ENCODE assay signal across 21 cellular contexts in the genomic region with DNA sequence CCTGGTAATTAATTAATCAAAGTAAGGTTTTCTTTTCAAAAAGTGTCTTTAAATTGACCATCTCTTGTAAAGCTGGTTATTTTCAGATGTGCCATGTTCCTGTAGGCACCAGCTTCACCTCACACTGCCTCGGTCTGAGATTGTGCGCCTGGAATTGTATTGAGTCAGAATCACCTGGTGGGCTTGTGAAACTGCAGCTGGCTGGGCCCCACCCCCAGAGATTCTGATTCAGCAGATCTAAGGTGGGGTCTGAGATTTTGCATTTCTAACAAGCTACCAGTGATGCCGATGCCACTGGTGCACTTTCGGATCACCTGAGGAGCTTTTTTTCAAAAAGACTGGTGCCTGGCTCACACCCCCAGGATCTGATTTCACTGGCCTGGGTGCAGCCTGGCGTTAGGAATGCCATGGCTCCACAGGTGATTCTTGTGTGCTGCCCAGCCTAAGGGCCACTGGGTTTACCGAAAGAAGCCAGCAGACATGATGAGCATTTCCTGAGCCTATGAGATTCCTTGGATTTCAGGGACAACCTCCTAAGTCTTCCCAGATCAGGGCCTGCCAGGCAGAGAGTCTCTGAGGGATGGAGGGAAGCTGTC. TPM values are rescaled to one million over a fixed set of nuclear protein-coding genes. Genes with fewer than 3 reads are reported as not detected.
DNase-seq lines count a peak whose midpoint lies in the region; ATAC-seq, FAIRE-seq and TF ChIP-seq lines count a peak whose summit lies in the region.
"Had no signal": no experiment of that assay in that cellular context is flagged by ENCODE, and none has a peak within 500 bp of the region (broad histone marks: within the 10 kb centered on the region; RNA-seq: fewer than 3 reads in every experiment).

No MANE protein-coding gene starts in this region.

- no peak overlapping the region for H2AFZ ChIP-seq in neural progenitor cell (replicated peaks)

- TF ChIP-seq CTCF in bronchial epithelial cell (IDR thresholded peaks at IDR 0.05; ENCODE audit: insufficient read depth, low read length, severe bottlenecking) (no peak), neural progenitor cell (IDR thresholded peaks at IDR 0.05) (no peak)

- H3K36me3 Mint-ChIP-seq in CD4-positive, alpha-beta memory T cell = no peaks in the 10 kb centered on the region
- no peaks in the 10 kb centered on the region for H3K36me3 Mint-ChIP-seq in neural progenitor cell

- H3K9ac ChIP-seq in neural progenitor cell = no peak overlapping the region
- H3K9ac ChIP-seq: BLaER1 treated with 17β-estradiol and CSF1 and Interleukin-3, amounts not matched to agents 10 nM and 100 nM had no signal

- no peak overlapping the region for H3K27ac ChIP-seq in CD4-positive, alpha-beta memory T cell (ENCODE audit: low read depth, low read length)
- H3K27ac ChIP-seq in neural progenitor cell = no peak overlapping the region
- H3K27ac ChIP-seq: BLaER1 treated with 17β-estradiol and CSF1 and Interleukin-3, amounts not matched to agents 10 nM and 100 nM; SJCRH30 had no signal

- intact Hi-C loops in CD4-positive, alpha-beta memory T cell (cut with micrococcal nuclease) = no loop called here

- CTCF ChIA-PET in CD4-positive, alpha-beta memory T cell (lab: Charles Lee; ENCODE audit: partially characterized antibody) = interaction anchor here (1.4 to 2.0 kb wide), 2 partner anchors 24 to 73 kb away, joined by 4 to 10 read pairs; no protein-coding TSS in a partner anchor

- POLR2A ChIA-PET in CD4-positive, alpha-beta memory T cell (lab: Charles Lee; ENCODE audit: partially characterized antibody) = interaction anchor here (1.0 to 33.8 kb wide), 3 partner anchors 8 to 63 kb away, joined by 4 to 688 read pairs (median 12); a partner anchor contains a TSS

- H3K36me3 ChIP-seq in CD4-positive, alpha-beta memory T cell (ENCODE audit: insufficient read depth, low read length) = no peaks in the 10 kb centered on the region
- H3K36me3 ChIP-seq in bronchial epithelial cell (ENCODE audit: control insufficient read depth, insufficient read depth, low read length) (no peaks in the 10 kb centered on the region), neural progenitor cell (no peaks in the 10 kb centered on the region)
- H3K36me3 ChIP-seq: BLaER1 treated with 17β-estradiol and CSF1 and Interleukin-3, amounts not matched to agents 10 nM and 100 nM; HAP-1; SJCRH30 had no signal

- no peak for DNase-seq in CD4-positive, alpha-beta memory T cell
- DNase-seq in RPMI8226 = peak; percentile 52
- DNase-seq in bronchial epithelial cell (ENCODE audit: low read depth) = peak; percentile 57
- no peak for DNase-seq in neural progenitor cell (ENCODE audit: low spot score)
- no peak for DNase-seq in C1 segment of cervical spinal cord (lab: John Stamatoyannopoulos, UW)
- no peak for DNase-seq in HuH-7.5 (ENCODE audit: low spot score)
- DNase-seq in urothelium cell line (ENCODE audit: low spot score) = no peak
- DNase-seq: DMS79, NCI-H1048, NCI-H1436 treated with DMSO at 0.1 percent for 48 hours, NCI-H2029 treated with DMSO at 0.1 percent for 48 hours, NCI-H510A treated with DMSO at 0.1 percent for 48 hours, NCI-H774, OCI-M1 had no signal

- no peak overlapping the region for H3K4me3 Mint-ChIP-seq in CD4-positive, alpha-beta memory T cell
- H3K4me3 Mint-ChIP-seq in neural progenitor cell = no peak overlapping the region

- no peak overlapping the region for H3K4me3 ChIP-seq in CD4-positive, alpha-beta memory T cell (ENCODE audit: low read length in 2 of 2)
- no peak overlapping the region for H3K4me3 ChIP-seq in bronchial epithelial cell (ENCODE audit: low read depth, low read length)
- no peak overlapping the region for H3K4me3 ChIP-seq in neural progenitor cell
- H3K4me3 ChIP-seq: BLaER1 treated with 17β-estradiol and CSF1 and Interleukin-3, amounts not matched to agents 10 nM and 100 nM; HAP-1; SJCRH30 had no signal

- no peaks in the 10 kb centered on the region for H3K9me3 ChIP-seq in CD4-positive, alpha-beta memory T cell (ENCODE audit: control insufficient read depth in 1 of 2, low read length in 2 of 2)
- no peaks in the 10 kb centered on the region for H3K9me3 ChIP-seq in neural progenitor cell (ENCODE audit: low read depth)
- H3K9me3 ChIP-seq: BLaER1 treated with 17β-estradiol and CSF1 and Interleukin-3, amounts not matched to agents 10 nM and 100 nM; HAP-1; SJCRH30 had no signal

- no peaks in the 10 kb centered on the region for H3K79me2 ChIP-seq in neural progenitor cell (ENCODE audit: low read depth)

- no peaks in the 10 kb centered on the region for H3K27me3 Mint-ChIP-seq in CD4-positive, alpha-beta memory T cell
- peaks cover 23% of the 10 kb centered on the region for H3K27me3 Mint-ChIP-seq in neural progenitor cell (ENCODE audit: insufficient read depth, low read depth)

- no peak overlapping the region for H3K4me2 ChIP-seq in neural progenitor cell

- H4K20me1 ChIP-seq in neural progenitor cell (ENCODE audit: low read depth) = no peaks in the 10 kb centered on the region
- H4K20me1 ChIP-seq: BLaER1 treated with 17β-estradiol and CSF1 and Interleukin-3, amounts not matched to agents 10 nM and 100 nM had no signal

- no peak for FAIRE-seq in bronchial epithelial cell (lab: Jason Lieb, UNC)
- no peak for FAIRE-seq in urothelium cell line (lab: Jason Lieb, UNC)
- FAIRE-seq: A204.1, GM12892, GM18507 had no signal

- peak overlapping the region in 4 of 7 donors; percentile 42 to 73 (median 62) for H3K27ac Mint-ChIP-seq in CD4-positive, alpha-beta memory T cell
- peak overlapping the region; percentile 23 for H3K27ac Mint-ChIP-seq in neural progenitor cell

- H3K9me3 Mint-ChIP-seq in CD4-positive, alpha-beta memory T cell = no peaks in the 10 kb centered on the region
- no peaks in the 10 kb centered on the region for H3K9me3 Mint-ChIP-seq in neural progenitor cell

- no peaks in the 10 kb centered on the region for H3K27me3 ChIP-seq in CD4-positive, alpha-beta memory T cell (ENCODE audit: insufficient read depth, low read length)
- H3K27me3 ChIP-seq in bronchial epithelial cell (ENCODE audit: control insufficient read depth, insufficient read depth, low read length) (no peaks in the 10 kb centered on the region), neural progenitor cell (no peaks in the 10 kb centered on the region)
- H3K27me3 ChIP-seq: BLaER1 treated with 17β-estradiol and CSF1 and Interleukin-3, amounts not matched to agents 10 nM and 100 nM; SJCRH30 had no signal

- H3K4me1 Mint-ChIP-seq in CD4-positive, alpha-beta memory T cell = peaks cover 11 to 66% (median 34%) of the 10 kb centered on the region in 4 donors
- peaks cover 46% of the 10 kb centered on the region for H3K4me1 Mint-ChIP-seq in neural progenitor cell

- ATAC-seq in GM21576 (IDR thresholded peaks at IDR 0.05; ENCODE audit: unreplicated experiment) = no peak

- peaks cover 27% of the 10 kb centered on the region for H3K4me1 ChIP-seq in CD4-positive, alpha-beta memory T cell (ENCODE audit: insufficient read depth, low read length)
- peaks cover 20% of the 10 kb centered on the region for H3K4me1 ChIP-seq in neural progenitor cell
- H3K4me1 ChIP-seq: HAP-1 had no signal

- peaks cover 12% of the 10 kb centered on the region for H3F3A ChIP-seq in neural progenitor cell (ENCODE audit: low read depth)

RNA-seq across cellular contexts. Expression of a gene that starts 59.2 kb away (rescaled TPM):
- 100 to 1,000 TPM in 1 of 2 experiments, 10 to 100 TPM in 1; 93.7 to 104 TPM for total RNA-seq in CD4-positive, alpha-beta memory T cell
- 100 to 1,000 TPM in 1 of 2 donors, 10 to 100 TPM in 1; 74.3 to 102 TPM for polyA plus RNA-seq in CD4-positive, alpha-beta memory T cell
- total RNA-seq in bronchial epithelial cell (11.6 and 19.7 TPM in 2 replicates), neural progenitor cell (ENCODE audit: low replicate concordance) (13.6 and 18.2 TPM in 2 replicates)

Comparison
In these comparisons a context has a peak if more than half of its experiments do, and no peak if none do; other contexts are left out.
1. DNase-seq: peak in RPMI8226 (single experiment) and bronchial epithelial cell (single experiment); none in CD4-positive, alpha-beta memory T cell (0 of 5), neural progenitor cell (single experiment), C1 segment of cervical spinal cord (0 of 14), HuH-7.5 (single experiment) and urothelium cell line (single experiment).